ENCODE assay signal across 7 cellular contexts in genomic region chr19:3369337-3370213, GRCh38. TPM values are rescaled to one million over a fixed set of nuclear protein-coding genes. Genes with fewer than 3 reads are reported as not detected.
A peak's percentile ranks its signal among the peaks of the same experiment; 100 is the strongest.
DNase-seq lines count a peak whose midpoint lies in the region; ATAC-seq and TF ChIP-seq lines count a peak whose summit lies in the region.

No MANE protein-coding gene starts in this region.

- no peaks in the 10 kb centered on the region for H3K27me3 ChIP-seq in osteoblast (ENCODE audit: insufficient read depth, low read length)

- H3K27ac ChIP-seq in osteoblast (ENCODE audit: low read depth, low read length), result peak overlapping the region; percentile 65

- no peaks in the 10 kb centered on the region for H3K36me3 Mint-ChIP-seq in T-helper 17 cell (ENCODE audit: low read depth)

- H3K27me3 Mint-ChIP-seq in T-helper 17 cell, result no peaks in the 10 kb centered on the region

- H4K20me1 ChIP-seq in osteoblast (ENCODE audit: insufficient read depth, low read length), result peaks cover 59% of the 10 kb centered on the region

- peaks cover 5% of the 10 kb centered on the region for H3K36me3 ChIP-seq in osteoblast (ENCODE audit: insufficient read depth, low read length)

- peak overlapping the region; percentile 66 for H3K4me3 Mint-ChIP-seq in T-helper 17 cell

- H3K9me3 ChIP-seq in T-helper 17 cell (ENCODE audit: control insufficient read depth, low read length, poor library complexity, severe bottlenecking) (no peaks in the 10 kb centered on the region), osteoblast (ENCODE audit: low read depth, low read length) (no peaks in the 10 kb centered on the region)

- peak overlapping the region; percentile 57 for H2AFZ ChIP-seq in osteoblast (ENCODE audit: low read length)

- ATAC-seq in T-helper 17 cell, result no peak
- ATAC-seq in GM21825 (IDR thresholded peaks at IDR 0.05; ENCODE audit: unreplicated experiment), result no peak
- ATAC-seq in GM19351 (IDR thresholded peaks at IDR 0.05; ENCODE audit: unreplicated experiment), result no peak
- no peak for ATAC-seq in HG03521 (IDR thresholded peaks at IDR 0.05; ENCODE audit: unreplicated experiment)

- H3K4me1 ChIP-seq in osteoblast (ENCODE audit: insufficient read depth, low read length), result peaks cover 48% of the 10 kb centered on the region

- H3K4me3 ChIP-seq in foreskin fibroblast (ENCODE audit: low read depth in 1 of 2, low read length in 2 of 2) (peak overlapping the region; percentile 63 to 82), osteoblast (ENCODE audit: insufficient read depth, low read length) (peak overlapping the region; percentile 92)

- DNase-seq in GM20000 (ENCODE audit: low spot score), result peak; percentile 63
- DNase-seq in T-helper 17 cell, result no peak
- DNase-seq in foreskin fibroblast, result peak; percentile 50 to 81
- peak; percentile 98 for DNase-seq in osteoblast (ENCODE audit: insufficient read length, low spot score, missing footprints)

- H3K27ac Mint-ChIP-seq in T-helper 17 cell, result peak overlapping the region; percentile 93

- peaks cover 96% of the 10 kb centered on the region for H3K79me2 ChIP-seq in osteoblast (ENCODE audit: insufficient read depth, low read length)

- H3K4me1 Mint-ChIP-seq in T-helper 17 cell, result peaks cover 42% of the 10 kb centered on the region

- H3K4me2 ChIP-seq in osteoblast (ENCODE audit: insufficient read depth, low read length), result peak overlapping the region; percentile 92

- no peak for TF ChIP-seq CTCF in GM20000 (IDR thresholded peaks at IDR 0.05; ENCODE audit: extremely low read depth, missing control alignments)
- TF ChIP-seq CTCF in foreskin fibroblast (IDR thresholded peaks at IDR 0.05; ENCODE audit: low read depth, low read length), result no peak
- no peak for TF ChIP-seq CTCF in osteoblast (IDR thresholded peaks at IDR 0.05; ENCODE audit: extremely low read depth, low read depth, low read length)

RNA-seq across cellular contexts. Expression of gene NFIC, which starts 3.2 kb away (rescaled TPM):
- 10 to 100 TPM; 29.0 to 29.3 TPM for total RNA-seq in T-helper 17 cell
- total RNA-seq in osteoblast, result 57.2 and 61.2 TPM in 2 replicates

Comparison
In these comparisons a context has a peak if more than half of its experiments do, and no peak if none do; other contexts are left out.
1. DNase-seq: peak in GM20000 (single experiment), foreskin fibroblast (2 of 2) and osteoblast (single experiment); none in T-helper 17 cell (0 of 3).